1 cellular context compared by ENCODE assay signal in the genomic region with DNA sequence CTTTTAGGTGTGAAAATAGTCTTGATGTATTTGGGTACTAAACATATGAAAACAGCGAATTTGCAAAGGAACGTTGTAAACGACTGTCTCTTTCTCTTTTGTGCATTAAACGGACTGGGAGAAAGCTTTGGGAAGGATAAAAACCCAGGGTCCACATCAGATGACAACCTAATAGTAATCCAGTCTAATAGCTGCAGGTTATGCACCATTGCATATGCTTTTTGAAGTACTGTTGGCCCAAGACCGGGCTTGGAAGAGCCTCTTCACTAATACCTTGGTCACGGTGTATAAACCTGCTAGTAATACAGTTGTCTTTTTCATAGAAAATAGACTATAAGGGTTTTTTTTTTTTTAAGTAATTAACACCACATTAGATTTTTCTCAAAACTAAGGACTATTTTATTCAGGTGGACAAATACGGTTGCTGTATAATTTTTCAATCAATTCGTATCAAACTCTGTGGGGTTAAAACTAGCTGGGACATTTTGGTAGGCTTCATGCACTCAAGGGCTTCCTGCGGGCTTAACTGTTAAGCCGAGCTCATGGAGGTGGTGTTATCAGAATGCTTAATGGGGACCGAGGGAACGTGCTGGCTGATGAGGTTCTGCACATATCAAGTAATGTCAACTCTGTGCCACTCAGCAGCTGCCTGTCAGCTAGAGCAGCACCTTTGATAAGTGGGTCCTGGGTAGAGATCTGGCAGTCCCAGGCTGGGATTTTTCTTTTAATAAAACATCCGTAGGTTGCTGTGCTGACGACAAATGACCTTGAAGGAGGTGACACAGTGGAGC.
TF ChIP-seq lines count a peak whose summit lies in the region.

No MANE protein-coding gene starts in this region.

TF ChIP-seq in SK-N-SH treated with all-trans-retinoic acid at 6 μM for 48 hours, 23 proteins besides CTCF, POLR2A, EP300 and RAD21 (continued from another document):
- TF ChIP-seq CREB5 (CRISPR knock-in tag; IDR thresholded peaks at IDR 0.05; ENCODE audit: low read depth) (no peak), ZNF8 (CRISPR knock-in tag; IDR thresholded peaks at IDR 0.05) (no peak), ARNTL (CRISPR knock-in tag; IDR thresholded peaks at IDR 0.05; ENCODE audit: borderline replicate concordance, low read depth) (no peak), SNAI2 (CRISPR knock-in tag; IDR thresholded peaks at IDR 0.05) (no peak), ZFP30 (CRISPR knock-in tag; IDR thresholded peaks at IDR 0.05) (no peak), ZC3H10 (CRISPR knock-in tag; IDR thresholded peaks at IDR 0.05) (no peak), TOX (CRISPR knock-in tag; IDR thresholded peaks at IDR 0.05; ENCODE audit: borderline replicate concordance) (no peak), ZNF70 (CRISPR knock-in tag; IDR thresholded peaks at IDR 0.05) (no peak)
- TF ChIP-seq, protein P1, sequence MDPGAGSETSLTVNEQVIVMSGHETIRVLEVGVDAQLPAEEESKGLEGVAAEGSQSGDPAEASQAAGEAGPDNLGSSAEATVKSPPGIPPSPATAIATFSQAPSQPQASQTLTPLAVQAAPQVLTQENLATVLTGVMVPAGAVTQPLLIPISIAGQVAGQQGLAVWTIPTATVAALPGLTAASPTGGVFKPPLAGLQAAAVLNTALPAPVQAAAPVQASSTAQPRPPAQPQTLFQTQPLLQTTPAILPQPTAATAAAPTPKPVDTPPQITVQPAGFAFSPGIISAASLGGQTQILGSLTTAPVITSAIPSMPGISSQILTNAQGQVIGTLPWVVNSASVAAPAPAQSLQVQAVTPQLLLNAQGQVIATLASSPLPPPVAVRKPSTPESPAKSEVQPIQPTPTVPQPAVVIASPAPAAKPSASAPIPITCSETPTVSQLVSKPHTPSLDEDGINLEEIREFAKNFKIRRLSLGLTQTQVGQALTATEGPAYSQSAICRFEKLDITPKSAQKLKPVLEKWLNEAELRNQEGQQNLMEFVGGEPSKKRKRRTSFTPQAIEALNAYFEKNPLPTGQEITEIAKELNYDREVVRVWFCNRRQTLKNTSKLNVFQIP (CRISPR knock-in tag; IDR thresholded peaks at IDR 0.05; ENCODE audit: borderline replicate concordance, low read depth): no peak
